In genomic region chr5:163330723-163331668, GRCh38 we compare ENCODE assay signal across 20 cellular contexts.
"Had no signal": no experiment of that assay in that cellular context is flagged by ENCODE, and none has a peak within 500 bp of the region (broad histone marks: within the 10 kb centered on the region; RNA-seq: fewer than 3 reads in every experiment).

No MANE protein-coding gene starts in this region.

- H3K9me3 ChIP-seq: ascending aorta, breast epithelium, psoas muscle, spleen, upper lobe of left lung had no signal

- H3K27ac ChIP-seq: ascending aorta, breast epithelium, epithelial cell of prostate, psoas muscle, spleen, upper lobe of left lung had no signal

- H3K27me3 ChIP-seq: ascending aorta, breast epithelium, spleen, upper lobe of left lung had no signal

- H3K36me3 ChIP-seq: ascending aorta, breast epithelium, spleen, upper lobe of left lung had no signal

- H3K27ac Mint-ChIP-seq: activated naive CD8-positive, alpha-beta T cell treated with anti-CD3 and anti-CD28 coated beads, Interleukin-2, amount 50 U/mL, for 24 hours; activated T-helper 17 cell treated with anti-CD3 and anti-CD28 coated beads, Interleukin-2, amount 50 U/mL, for 72 hours; dendritic cell treated with granulocyte-macrophage colony-stimulating factor and Interleukin-4, amounts not matched to agents 40 ng/mL and 50 ng/mL, for 4 days; natural killer cell; stimulated activated naive CD8-positive, alpha-beta T cell treated with anti-CD3 and anti-CD28 coated beads, Interleukin-15, amount 100 ng/mL, for 72 hours had no signal

- FAIRE-seq: kidney had no signal

- H3K36me3 Mint-ChIP-seq: natural killer cell had no signal

- DNase-seq: activated CD4-positive, CD25-positive, alpha-beta regulatory T cell treated with anti-CD3 and anti-CD28 coated beads, Interleukin-2, amount 50 U/mL, for 72 hours; activated naive CD4-positive, alpha-beta T cell treated with Interleukin-2 at 50 U/mL for 16 hours; activated naive CD8-positive, alpha-beta T cell treated with anti-CD3 and anti-CD28 coated beads, Interleukin-2, amount 50 U/mL, for 24 hours; cerebellar nuclear complex; effector memory CD4-positive, alpha-beta T cell; foreskin melanocyte; kidney; left ventricle myocardium superior; mesenchymal stem cell; natural killer cell; psoas muscle; spleen; stimulated activated naive CD8-positive, alpha-beta T cell treated with anti-CD3 and anti-CD28 coated beads, Interleukin-15, amount 100 ng/mL, for 72 hours; T-helper 9 cell; upper lobe of left lung had no signal

- H3K4me1 Mint-ChIP-seq: activated naive CD8-positive, alpha-beta T cell treated with anti-CD3 and anti-CD28 coated beads, Interleukin-2, amount 50 U/mL, for 24 hours; activated T-helper 17 cell treated with anti-CD3 and anti-CD28 coated beads, Interleukin-2, amount 50 U/mL, for 72 hours; natural killer cell; stimulated activated naive CD8-positive, alpha-beta T cell treated with anti-CD3 and anti-CD28 coated beads, Interleukin-15, amount 100 ng/mL, for 72 hours had no signal

- H3K4me3 Mint-ChIP-seq: activated naive CD8-positive, alpha-beta T cell treated with anti-CD3 and anti-CD28 coated beads, Interleukin-2, amount 50 U/mL, for 24 hours; activated T-helper 17 cell treated with anti-CD3 and anti-CD28 coated beads, Interleukin-2, amount 50 U/mL, for 72 hours; dendritic cell treated with granulocyte-macrophage colony-stimulating factor and Interleukin-4, amounts not matched to agents 40 ng/mL and 50 ng/mL, for 4 days; natural killer cell; stimulated activated naive CD8-positive, alpha-beta T cell treated with anti-CD3 and anti-CD28 coated beads, Interleukin-15, amount 100 ng/mL, for 72 hours had no signal

- H3K9me3 Mint-ChIP-seq: activated naive CD8-positive, alpha-beta T cell treated with anti-CD3 and anti-CD28 coated beads, Interleukin-2, amount 50 U/mL, for 24 hours; activated T-helper 17 cell treated with anti-CD3 and anti-CD28 coated beads, Interleukin-2, amount 50 U/mL, for 72 hours had no signal

- H3K4me3 ChIP-seq: ascending aorta, breast epithelium, psoas muscle, spleen, upper lobe of left lung had no signal

- H3K4me1 ChIP-seq: ascending aorta, breast epithelium, psoas muscle, upper lobe of left lung had no signal
